8 cellular contexts compared by ENCODE assay signal in the genomic region with DNA sequence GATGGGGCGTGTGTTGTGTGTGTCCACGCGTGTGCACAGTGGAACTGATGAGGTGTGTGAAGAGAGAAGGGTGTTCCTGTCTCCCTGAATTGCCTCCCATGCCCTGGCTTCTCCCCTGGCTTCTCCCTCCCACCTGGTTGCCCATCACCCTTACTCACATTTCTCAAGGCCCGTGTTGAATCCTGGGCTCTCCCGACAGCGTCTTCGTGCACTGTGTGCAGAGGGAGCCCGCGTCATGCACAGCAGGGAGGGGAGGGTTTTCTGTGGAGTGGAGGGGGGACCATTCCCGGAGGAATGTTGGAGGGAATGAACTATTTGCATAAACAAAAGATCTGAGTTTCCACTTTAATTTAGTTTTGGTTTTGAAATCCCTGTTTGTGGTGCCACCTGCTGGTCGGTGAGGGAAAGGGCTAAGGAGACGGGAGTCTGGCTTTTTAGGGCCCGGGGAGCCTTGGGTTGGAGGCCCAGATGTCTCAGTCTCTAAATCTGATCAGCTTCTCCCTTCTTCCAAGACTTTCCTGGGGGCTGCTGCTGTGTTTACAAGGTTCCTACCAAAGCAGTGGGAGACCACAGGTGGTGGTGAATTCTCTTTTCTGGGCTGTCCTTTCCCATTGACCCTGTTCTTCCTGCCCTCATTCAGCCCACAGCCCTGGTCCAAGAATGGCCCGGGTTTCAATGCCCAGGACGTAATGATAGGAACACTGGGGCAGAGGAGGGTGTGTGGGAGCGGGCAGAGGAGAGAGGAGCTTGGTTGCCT. TPM values are rescaled to one million over a fixed set of nuclear protein-coding genes. Genes with fewer than 3 reads are reported as not detected.
DNase-seq lines count a peak whose midpoint lies in the region; ATAC-seq lines count a peak whose summit lies in the region.

A gene (minus strand): TSS at position 217 of the 757 bp plus-strand sequence. CDS start 57 bp downstream, at position 160.

- H3K4me1 ChIP-seq in iPS-20b (ENCODE audit: insufficient read depth, low read length) (peaks cover 17% of the 10 kb centered on the region; the same call in 1 of the 2 replicates), skeletal muscle tissue (ENCODE audit: control insufficient read depth in 3 of 3, insufficient read depth in 3 of 3, low read length in 3 of 3) (peaks cover 24 to 50% (median 27%) of the 10 kb centered on the region in 3 donors)

- H3K9ac ChIP-seq in iPS-20b (ENCODE audit: low read depth, low read length), result no peak within 1 kb of the TSS
- peak within 1 kb of the TSS; percentile 77 to 85 (median 79) for H3K9ac ChIP-seq in skeletal muscle tissue (ENCODE audit: low read depth in 1 of 3, low read length in 3 of 3)

- ATAC-seq in HG02840 (IDR thresholded peaks at IDR 0.05; ENCODE audit: low FRiP score, unreplicated experiment), result no peak
- ATAC-seq in HG03139 (IDR thresholded peaks at IDR 0.05; ENCODE audit: unreplicated experiment), result no peak

- H3K9me3 ChIP-seq in iPS-20b (ENCODE audit: insufficient read depth, low read depth, low read length) (no peaks in the 10 kb centered on the region), skeletal muscle tissue (ENCODE audit: control insufficient read depth in 3 of 3, low read length in 3 of 3) (no peaks in the 10 kb centered on the region)

- no peak within 1 kb of the TSS for H3K27ac ChIP-seq in iPS-20b (ENCODE audit: low read length)
- peak within 1 kb of the TSS; percentile 82 for H3K27ac ChIP-seq in skeletal muscle tissue (ENCODE audit: low read depth, low read length)

- DNase-seq in M059J (ENCODE audit: low read depth) (peak; percentile 79), UCSD-AML1 (lab: John Stamatoyannopoulos, UW; ENCODE audit: unreplicated experiment) (peak; percentile 56), brain pericyte (ENCODE audit: low read depth, low spot score) (peak; percentile 60)

- H3K36me3 ChIP-seq in iPS-20b (ENCODE audit: insufficient read depth, low read depth, low read length) (no peaks in the 10 kb centered on the region), skeletal muscle tissue (ENCODE audit: control insufficient read depth in 3 of 3, insufficient read depth in 3 of 3, low read length in 3 of 3) (peaks cover 6 to 10% (median 10%) of the 10 kb centered on the region in 3 donors)

- H3K27me3 ChIP-seq in iPS-20b (ENCODE audit: insufficient read depth, low read length), result 0 out of 2 replicates have a peak, but pooled peaks cover 4% of the 10 kb centered on the region
- H3K27me3 ChIP-seq in skeletal muscle tissue (ENCODE audit: control insufficient read depth in 3 of 3, insufficient read depth in 3 of 3, low read length in 3 of 3), result no peaks in the 10 kb centered on the region

- H3K4me3 ChIP-seq in GM08714 (ENCODE audit: low read length) (peak within 1 kb of the TSS; percentile 61; the same call in 1 of the 2 replicates), iPS-20b (ENCODE audit: low read length) (peak within 1 kb of the TSS; percentile 49), skeletal muscle tissue (ENCODE audit: low read length in 3 of 3) (peak within 1 kb of the TSS; percentile 64 to 88 (median 82))

RNA-seq across cellular contexts. Expression of the gene that starts here (rescaled TPM):
- total RNA-seq in M059J (2014; rRNA removed; shearing (Covaris generic)), result 88.8 and 112 TPM in 2 replicates
- total RNA-seq in skeletal muscle tissue, result 76.7 TPM
